In genomic region chr22:32527756-32528155, GRCh38 we compare ENCODE assay signal across 25 cellular contexts.
"Had no signal": no experiment of that assay in that cellular context is flagged by ENCODE, and none has a peak within 500 bp of the region (broad histone marks: within the 10 kb centered on the region; RNA-seq: fewer than 3 reads in every experiment).

No MANE protein-coding gene starts in this region.

- H3K79me2 ChIP-seq: parathyroid adenoma had no signal

- H3K4me3 Mint-ChIP-seq: activated CD4-positive, alpha-beta T cell treated with anti-CD3 and anti-CD28 coated beads, Interleukin-2, amount 10 ng/mL, durations not matched to agents 7 days and 5 days; activated CD8-positive, alpha-beta T cell treated with anti-CD3 and anti-CD28 coated beads, Interleukin-2, amount 10 ng/mL, durations not matched to agents 7 days and 5 days; activated naive CD4-positive, alpha-beta T cell treated with anti-CD3 and anti-CD28 coated beads, Interleukin-2, amount 10 ng/mL, durations not matched to agents 7 days and 5 days; activated naive CD8-positive, alpha-beta T cell treated with anti-CD3 and anti-CD28 coated beads, Interleukin-2, amount 50 U/mL, for 24 hours; activated T-cell treated with anti-CD3 and anti-CD28 coated beads, Interleukin-2, amount 50 U/mL, for 4 hours; naive thymus-derived CD4-positive, alpha-beta T cell; stimulated activated naive CD8-positive, alpha-beta T cell treated with anti-CD3 and anti-CD28 coated beads, Interleukin-15, Interleukin-2, amounts not matched to agents 100 ng/mL and 50 ng/mL, for 24 hours; type B pancreatic cell had no signal

- DNase-seq: activated CD4-positive, alpha-beta T cell treated with anti-CD3 and anti-CD28 coated beads, Interleukin-2, amount 10 ng/mL, durations not matched to agents 7 days and 5 days; activated CD8-positive, alpha-beta memory T cell treated with anti-CD3 and anti-CD28 coated beads, Interleukin-2, amount 50 U/mL, for 4 hours; activated CD8-positive, alpha-beta T cell treated with anti-CD3 and anti-CD28 coated beads, Interleukin-2, amount 10 ng/mL, durations not matched to agents 7 days and 5 days; activated naive CD4-positive, alpha-beta T cell treated with anti-CD3 and anti-CD28 coated beads, Interleukin-2, amount 10 ng/mL, durations not matched to agents 7 days and 5 days; activated naive CD8-positive, alpha-beta T cell treated with anti-CD3 and anti-CD28 coated beads, Interleukin-2, amount 50 U/mL, for 24 hours; activated T-cell treated with anti-CD3 and anti-CD28 coated beads, Interleukin-2, amount 50 U/mL, for 4 hours; aorta; brain microvascular endothelial cell; cortex of kidney; effector CD4-positive, alpha-beta T cell; heart right ventricle; kidney glomerular epithelial cell; mesenchymal stem cell; naive thymus-derived CD4-positive, alpha-beta T cell; spleen; T-helper 1 cell; T-helper 9 cell had no signal

- H3K9me3 Mint-ChIP-seq: activated CD4-positive, alpha-beta T cell treated with anti-CD3 and anti-CD28 coated beads, Interleukin-2, amount 10 ng/mL, durations not matched to agents 7 days and 5 days; activated naive CD4-positive, alpha-beta T cell treated with anti-CD3 and anti-CD28 coated beads, Interleukin-2, amount 10 ng/mL, durations not matched to agents 7 days and 5 days; activated naive CD8-positive, alpha-beta T cell treated with anti-CD3 and anti-CD28 coated beads, Interleukin-2, amount 50 U/mL, for 24 hours; activated T-cell treated with anti-CD3 and anti-CD28 coated beads, Interleukin-2, amount 50 U/mL, for 4 hours; naive thymus-derived CD4-positive, alpha-beta T cell; stimulated activated naive CD8-positive, alpha-beta T cell treated with anti-CD3 and anti-CD28 coated beads, Interleukin-15, Interleukin-2, amounts not matched to agents 100 ng/mL and 50 ng/mL, for 24 hours; type B pancreatic cell had no signal

- H3K27me3 Mint-ChIP-seq: activated CD4-positive, alpha-beta T cell treated with anti-CD3 and anti-CD28 coated beads, Interleukin-2, amount 10 ng/mL, durations not matched to agents 7 days and 5 days; stimulated activated naive CD8-positive, alpha-beta T cell treated with anti-CD3 and anti-CD28 coated beads, Interleukin-15, Interleukin-2, amounts not matched to agents 100 ng/mL and 50 ng/mL, for 24 hours; type B pancreatic cell had no signal

- H3K36me3 ChIP-seq: brain microvascular endothelial cell, esophagus muscularis mucosa, gastroesophageal sphincter, heart right ventricle, neutrophil, spleen, suprapubic skin had no signal

- H3K27ac Mint-ChIP-seq: activated CD4-positive, alpha-beta T cell treated with anti-CD3 and anti-CD28 coated beads, Interleukin-2, amount 10 ng/mL, durations not matched to agents 7 days and 5 days; activated CD8-positive, alpha-beta T cell treated with anti-CD3 and anti-CD28 coated beads, Interleukin-2, amount 10 ng/mL, durations not matched to agents 7 days and 5 days; activated naive CD4-positive, alpha-beta T cell treated with anti-CD3 and anti-CD28 coated beads, Interleukin-2, amount 10 ng/mL, durations not matched to agents 7 days and 5 days; activated naive CD8-positive, alpha-beta T cell treated with anti-CD3 and anti-CD28 coated beads, Interleukin-2, amount 50 U/mL, for 24 hours; naive thymus-derived CD4-positive, alpha-beta T cell; stimulated activated naive CD8-positive, alpha-beta T cell treated with anti-CD3 and anti-CD28 coated beads, Interleukin-15, Interleukin-2, amounts not matched to agents 100 ng/mL and 50 ng/mL, for 24 hours; type B pancreatic cell had no signal

- H3K27me3 ChIP-seq: brain microvascular endothelial cell, heart right ventricle, neutrophil, suprapubic skin had no signal

- H3K36me3 Mint-ChIP-seq: activated naive CD4-positive, alpha-beta T cell treated with anti-CD3 and anti-CD28 coated beads, Interleukin-2, amount 10 ng/mL, durations not matched to agents 7 days and 5 days; naive thymus-derived CD4-positive, alpha-beta T cell; type B pancreatic cell had no signal

- H3K9me3 ChIP-seq: neutrophil, spleen, suprapubic skin had no signal

- H3K4me3 ChIP-seq: esophagus muscularis mucosa, gastroesophageal sphincter, heart right ventricle, spleen, suprapubic skin had no signal

- H3K9ac ChIP-seq: parathyroid adenoma had no signal

- H2AFZ ChIP-seq: parathyroid adenoma had no signal

- H3K4me1 Mint-ChIP-seq: activated CD4-positive, alpha-beta T cell treated with anti-CD3 and anti-CD28 coated beads, Interleukin-2, amount 10 ng/mL, durations not matched to agents 7 days and 5 days; activated naive CD4-positive, alpha-beta T cell treated with anti-CD3 and anti-CD28 coated beads, Interleukin-2, amount 10 ng/mL, durations not matched to agents 7 days and 5 days; activated naive CD8-positive, alpha-beta T cell treated with anti-CD3 and anti-CD28 coated beads, Interleukin-2, amount 50 U/mL, for 24 hours had no signal

- ATAC-seq: activated CD4-positive, CD25-positive, alpha-beta regulatory T cell treated with anti-CD3 and anti-CD28 coated beads, Interleukin-2, amount 50 U/mL, for 24 hours; activated CD8-positive, alpha-beta T cell treated with anti-CD3 and anti-CD28 coated beads, Interleukin-2, amount 10 ng/mL, durations not matched to agents 7 days and 5 days; activated naive CD8-positive, alpha-beta T cell treated with anti-CD3 and anti-CD28 coated beads, Interleukin-2, amount 50 U/mL, for 24 hours; activated T-cell treated with anti-CD3 and anti-CD28 coated beads, Interleukin-2, amount 50 U/mL, for 4 hours; gastroesophageal sphincter; heart right ventricle; naive thymus-derived CD4-positive, alpha-beta T cell had no signal

- H3K27ac ChIP-seq: brain microvascular endothelial cell, neutrophil, suprapubic skin had no signal
